ENCODE assay signal across 9 cellular contexts in genomic region chr14:47674546-47675238, GRCh38. TPM values are rescaled to one million over a fixed set of nuclear protein-coding genes. Genes with fewer than 3 reads are reported as not detected.
DNase-seq lines count a peak whose midpoint lies in the region; ATAC-seq, FAIRE-seq and TF ChIP-seq lines count a peak whose summit lies in the region.
"Had no signal": no experiment of that assay in that cellular context is flagged by ENCODE, and none has a peak within 500 bp of the region (broad histone marks: within the 10 kb centered on the region; RNA-seq: fewer than 3 reads in every experiment).

No MANE protein-coding gene starts in this region.

- TF ChIP-seq POLR2A in GM12891 (IDR thresholded peaks at IDR 0.05; ENCODE audit: low read depth, low read length) = no peak

- DNase-seq in GM12891 (ENCODE audit: insufficient read length, low spot score) (peak; percentile 7), NCI-H1417 treated with DMSO at 0.1 percent for 48 hours (lab: John Stamatoyannopoulos, UW) (peak; percentile 3), heart right ventricle (no peak), posterior cingulate gyrus (peak in 6 of 10 donors; percentile 9 to 80 (median 41)), NCI-H1105 treated with DMSO at 0.1 percent for 48 hours (lab: John Stamatoyannopoulos, UW) (no peak), NCI-H2196 (lab: John Stamatoyannopoulos, UW; ENCODE audit: unreplicated experiment) (no peak)

- intact Hi-C loops in heart right ventricle (cut with DNase I) (no loop called here), posterior cingulate gyrus (cut with DNase I) (no loop called here)

- no peaks in the 10 kb centered on the region for H3K36me3 ChIP-seq in heart right ventricle

- H3K27ac ChIP-seq in heart right ventricle = no peak overlapping the region

- ATAC-seq in heart right ventricle (no peak), HG03175 (IDR thresholded peaks at IDR 0.05; ENCODE audit: unreplicated experiment) (no peak), HG03097 (IDR thresholded peaks at IDR 0.05; ENCODE audit: low FRiP score, unreplicated experiment) (no peak)
- ATAC-seq: activated T-helper 17 cell treated with anti-CD3 and anti-CD28 coated beads, Interleukin-2, amount 50 U/mL, for 72 hours had no signal

- H3K4me3 ChIP-seq in heart right ventricle = peak overlapping the region in 7 of 10 donors; percentile 0 to 38 (median 27)

- peaks cover 0 to 79% (median 69%) of the 10 kb centered on the region in 7 donors for H3K27me3 ChIP-seq in heart right ventricle

- H3K9me3 ChIP-seq in heart right ventricle = no peaks in the 10 kb centered on the region

- FAIRE-seq in GM12891 (lab: Jason Lieb, UNC) = no peak

- peaks cover 0 to 24% (median 15%) of the 10 kb centered on the region in 9 donors for H3K4me1 ChIP-seq in heart right ventricle

- no peak for TF ChIP-seq CTCF in heart right ventricle (IDR thresholded peaks at IDR 0.05)

- 1% methylated on average over 64 to 71 of the region's 71 CpGs for WGBS in heart right ventricle, 2 donors

TF ChIP-seq in GM12891, 5 proteins besides CTCF, POLR2A, EP300 and RAD21:
- TF ChIP-seq TAF1 (IDR thresholded peaks at IDR 0.05; ENCODE audit: low read depth, low read length) = no peak
- TF ChIP-seq POU2F2 (IDR thresholded peaks at IDR 0.05; ENCODE audit: low read depth, low read length) = no peak
- no peak for TF ChIP-seq POLR2AphosphoS5 (IDR thresholded peaks at IDR 0.05; ENCODE audit: low read depth, low read length)
- no peak for TF ChIP-seq SPI1 (IDR thresholded peaks at IDR 0.05; ENCODE audit: low read depth, low read length)
- TF ChIP-seq PAX5 (IDR thresholded peaks at IDR 0.05; ENCODE audit: insufficient read depth, low read length, severe bottlenecking) = no peak

RNA-seq across cellular contexts. Expression of gene MDGA2, which starts 0.7 kb away (rescaled TPM):
- not detected for polyA plus RNA-seq in GM12891 (2012; ENCODE audit: low read depth, missing spikeins)
- total RNA-seq in heart right ventricle = under 1 TPM in 2 of 10 donors, not detected in 8; 0.05 to 0.15 TPM
- polyA plus RNA-seq in heart right ventricle = not detected
- total RNA-seq: activated T-helper 17 cell treated with anti-CD3 and anti-CD28 coated beads, Interleukin-2, amount 50 U/mL, for 72 hours had no signal

Comparison
In these comparisons a context has a peak if more than half of its experiments do, and no peak if none do; other contexts are left out.
1. DNase-seq: peak in GM12891 (single experiment), NCI-H1417 treated with DMSO at 0.1 percent for 48 hours (single experiment) and posterior cingulate gyrus (6 of 10); none in heart right ventricle (0 of 2), NCI-H1105 treated with DMSO at 0.1 percent for 48 hours (single experiment) and NCI-H2196 (single experiment).